In the genomic region with DNA sequence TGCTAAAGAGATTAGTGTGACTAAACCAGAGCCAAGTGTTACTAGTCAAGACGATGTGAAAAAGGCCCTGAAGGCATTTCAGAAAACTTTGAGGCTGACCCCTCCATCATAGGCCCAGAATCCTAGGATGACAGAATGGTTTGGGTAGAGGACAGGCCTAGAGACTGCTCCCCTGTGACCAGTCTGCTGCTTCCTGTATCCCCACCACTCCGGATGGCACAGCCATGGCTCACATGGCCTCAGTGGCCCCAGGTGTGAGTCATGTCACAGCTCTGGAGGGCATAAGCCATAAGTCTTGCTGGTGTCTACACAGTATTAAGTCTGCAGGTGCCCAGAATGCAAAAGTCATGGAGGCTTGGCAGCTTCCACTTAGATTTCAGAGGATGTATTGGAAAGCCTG, we compare ENCODE assay signal across 25 cellular contexts. TPM values are rescaled to one million over a fixed set of nuclear protein-coding genes. Genes with fewer than 3 reads are reported as not detected.
DNase-seq lines count a peak whose midpoint lies in the region; ATAC-seq and TF ChIP-seq lines count a peak whose summit lies in the region.
"Had no signal": no experiment of that assay in that cellular context is flagged by ENCODE, and none has a peak within 500 bp of the region (broad histone marks: within the 10 kb centered on the region; RNA-seq: fewer than 3 reads in every experiment).

No MANE protein-coding gene starts in this region.

- CTCF ChIA-PET in CD4-positive, alpha-beta memory T cell (lab: Charles Lee; ENCODE audit: partially characterized antibody), result no interaction called here
- CTCF ChIA-PET in activated CD8-positive, alpha-beta T cell treated with anti-CD3 and anti-CD28 coated beads, Interleukin-2, amount 10 ng/mL, durations not matched to agents 7 days and 5 days (lab: Charles Lee), result interaction anchor here (1.1 to 4.3 kb wide), 2 partner anchors 26 to 129 kb away, joined by 3 to 21 read pairs; no protein-coding TSS in a partner anchor
- CTCF ChIA-PET in SK-N-SH (lab: Yijun Ruan, JAX), result interaction anchor here (1.9 kb wide), 1 partner anchor 245 kb away, joined by 5 read pairs; no protein-coding TSS in a partner anchor

- no peak for TF ChIP-seq EP300 in SK-N-SH (IDR thresholded peaks at IDR 0.05; ENCODE audit: borderline replicate concordance in 1 of 2, low read depth in 1 of 2, low read length in 1 of 2)

- no peaks in the 10 kb centered on the region for H3K27me3 ChIP-seq in CD4-positive, CD25-positive, alpha-beta regulatory T cell (ENCODE audit: control insufficient read depth, insufficient read depth, low read length)
- no peaks in the 10 kb centered on the region for H3K27me3 ChIP-seq in CD4-positive, alpha-beta memory T cell (ENCODE audit: insufficient read depth, low read length)
- H3K27me3 ChIP-seq in SK-N-SH (ENCODE audit: insufficient read depth), result no peaks in the 10 kb centered on the region
- H3K27me3 ChIP-seq: adrenal gland, esophagus squamous epithelium, spleen, thyroid gland had no signal

- no peaks in the 10 kb centered on the region for H3K9me3 ChIP-seq in CD4-positive, CD25-positive, alpha-beta regulatory T cell (ENCODE audit: control insufficient read depth in 2 of 2, low read length in 2 of 2)
- H3K9me3 ChIP-seq in CD4-positive, alpha-beta memory T cell (ENCODE audit: control insufficient read depth in 1 of 2, low read length in 2 of 2), result no peaks in the 10 kb centered on the region
- H3K9me3 ChIP-seq in SK-N-SH, result no peaks in the 10 kb centered on the region
- H3K9me3 ChIP-seq: adrenal gland, esophagus squamous epithelium, spleen, thyroid gland had no signal

- H3K4me3 Mint-ChIP-seq in CD4-positive, CD25-positive, alpha-beta regulatory T cell, result no peak overlapping the region
- H3K4me3 Mint-ChIP-seq in CD4-positive, alpha-beta memory T cell, result no peak overlapping the region
- no peak overlapping the region for H3K4me3 Mint-ChIP-seq in activated CD8-positive, alpha-beta T cell treated with anti-CD3 and anti-CD28 coated beads, Interleukin-2, amount 10 ng/mL, durations not matched to agents 7 days and 5 days
- H3K4me3 Mint-ChIP-seq: IgD-negative memory B cell, neural crest cell had no signal

- no peaks in the 10 kb centered on the region for H3K9me3 Mint-ChIP-seq in CD4-positive, CD25-positive, alpha-beta regulatory T cell
- no peaks in the 10 kb centered on the region for H3K9me3 Mint-ChIP-seq in CD4-positive, alpha-beta memory T cell
- H3K9me3 Mint-ChIP-seq in activated CD8-positive, alpha-beta T cell treated with anti-CD3 and anti-CD28 coated beads, Interleukin-2, amount 10 ng/mL, durations not matched to agents 7 days and 5 days (ENCODE audit: insufficient read depth), result no peaks in the 10 kb centered on the region
- H3K9me3 Mint-ChIP-seq: IgD-negative memory B cell, neural crest cell had no signal

- peak overlapping the region in 2 of 3 donors; percentile 30 to 97 for H3K27ac Mint-ChIP-seq in CD4-positive, CD25-positive, alpha-beta regulatory T cell
- peak overlapping the region in 5 of 7 donors; percentile 20 to 93 (median 38) for H3K27ac Mint-ChIP-seq in CD4-positive, alpha-beta memory T cell
- peak overlapping the region; percentile 10 for H3K27ac Mint-ChIP-seq in activated CD8-positive, alpha-beta T cell treated with anti-CD3 and anti-CD28 coated beads, Interleukin-2, amount 10 ng/mL, durations not matched to agents 7 days and 5 days

- peaks cover 22 to 45% (median 30%) of the 10 kb centered on the region in 4 donors for H3K4me1 Mint-ChIP-seq in CD4-positive, CD25-positive, alpha-beta regulatory T cell
- H3K4me1 Mint-ChIP-seq in CD4-positive, alpha-beta memory T cell, result peaks cover 27 to 50% (median 34%) of the 10 kb centered on the region in 4 donors
- peaks cover 70% of the 10 kb centered on the region for H3K4me1 Mint-ChIP-seq in activated CD8-positive, alpha-beta T cell treated with anti-CD3 and anti-CD28 coated beads, Interleukin-2, amount 10 ng/mL, durations not matched to agents 7 days and 5 days (ENCODE audit: low read depth)
- H3K4me1 Mint-ChIP-seq: neural crest cell had no signal

- no peak for TF ChIP-seq CTCF in SK-N-SH (IDR thresholded peaks at IDR 0.05)

- no peaks in the 10 kb centered on the region for H3F3A ChIP-seq in SK-N-SH (replicated peaks; ENCODE audit: insufficient read depth)

- H3K4me3 ChIP-seq in CD4-positive, CD25-positive, alpha-beta regulatory T cell (ENCODE audit: low read depth, low read length), result no peak overlapping the region
- no peak overlapping the region for H3K4me3 ChIP-seq in CD4-positive, alpha-beta memory T cell (ENCODE audit: low read length in 2 of 2)
- H3K4me3 ChIP-seq in SK-N-SH (ENCODE audit: low read depth in 2 of 2, low read length in 1 of 2), result no peak overlapping the region
- H3K4me3 ChIP-seq: adrenal gland, esophagus squamous epithelium, spleen, thyroid gland had no signal

- H4K20me1 ChIP-seq in SK-N-SH (ENCODE audit: insufficient read depth), result no peaks in the 10 kb centered on the region

- H3K9ac ChIP-seq in SK-N-SH, result no peak overlapping the region

- H3K36me3 Mint-ChIP-seq in CD4-positive, CD25-positive, alpha-beta regulatory T cell, result peaks cover 9% of the 10 kb centered on the region
- peaks cover 16 to 23% of the 10 kb centered on the region in 2 donors for H3K36me3 Mint-ChIP-seq in CD4-positive, alpha-beta memory T cell
- peaks cover 58% of the 10 kb centered on the region for H3K36me3 Mint-ChIP-seq in activated CD8-positive, alpha-beta T cell treated with anti-CD3 and anti-CD28 coated beads, Interleukin-2, amount 10 ng/mL, durations not matched to agents 7 days and 5 days (ENCODE audit: low read depth)
- H3K36me3 Mint-ChIP-seq: IgD-negative memory B cell had no signal

- H3K27me3 Mint-ChIP-seq in CD4-positive, CD25-positive, alpha-beta regulatory T cell, result no peaks in the 10 kb centered on the region
- H3K27me3 Mint-ChIP-seq in CD4-positive, alpha-beta memory T cell, result no peaks in the 10 kb centered on the region
- no peaks in the 10 kb centered on the region for H3K27me3 Mint-ChIP-seq in activated CD8-positive, alpha-beta T cell treated with anti-CD3 and anti-CD28 coated beads, Interleukin-2, amount 10 ng/mL, durations not matched to agents 7 days and 5 days (ENCODE audit: low read depth)
- H3K27me3 Mint-ChIP-seq: IgD-negative memory B cell had no signal

- H3K4me1 ChIP-seq in CD4-positive, CD25-positive, alpha-beta regulatory T cell (ENCODE audit: control insufficient read depth, insufficient read depth, low read length, poor library complexity, severe bottlenecking), result peaks cover 57% of the 10 kb centered on the region
- H3K4me1 ChIP-seq in CD4-positive, alpha-beta memory T cell (ENCODE audit: insufficient read depth, low read length), result peaks cover 73% of the 10 kb centered on the region
- H3K4me1 ChIP-seq in SK-N-SH (ENCODE audit: control insufficient read depth in 1 of 2, insufficient read depth in 2 of 2, low read depth in 1 of 2, low read length in 1 of 2), result peaks cover 0 to under 1% of the 10 kb centered on the region in 2 experiments; a peak in 1 of 4 replicates

- no peak for ATAC-seq in CD4-positive, CD25-positive, alpha-beta regulatory T cell (ENCODE audit: low read depth in 2 of 2)
- ATAC-seq in activated CD8-positive, alpha-beta T cell treated with anti-CD3 and anti-CD28 coated beads, Interleukin-2, amount 10 ng/mL, durations not matched to agents 7 days and 5 days, result no peak
- ATAC-seq in HG03354 (IDR thresholded peaks at IDR 0.05; ENCODE audit: poor library complexity, severe bottlenecking, unreplicated experiment), result no peak

- no peak overlapping the region for H3K27ac ChIP-seq in CD4-positive, CD25-positive, alpha-beta regulatory T cell (ENCODE audit: insufficient read depth, low read length, poor library complexity, severe bottlenecking)
- H3K27ac ChIP-seq in CD4-positive, alpha-beta memory T cell (ENCODE audit: low read depth, low read length), result no peak overlapping the region
- no peak overlapping the region for H3K27ac ChIP-seq in SK-N-SH (ENCODE audit: low read depth in 2 of 2, low read length in 1 of 2)
- H3K27ac ChIP-seq: adrenal gland, C4-2B, esophagus squamous epithelium, thyroid gland had no signal

- POLR2A ChIA-PET in CD4-positive, alpha-beta memory T cell (lab: Charles Lee; ENCODE audit: partially characterized antibody), result interaction anchor here (9.9 kb wide), 1 partner anchor 14 kb away, joined by 155 read pairs; the partner anchor contains the start of gene STAT1
- POLR2A ChIA-PET in activated CD8-positive, alpha-beta T cell treated with anti-CD3 and anti-CD28 coated beads, Interleukin-2, amount 10 ng/mL, durations not matched to agents 7 days and 5 days (lab: Charles Lee), result interaction anchor here (5.1 to 8.7 kb wide), 2 partner anchors 14 to 20 kb away, joined by 37 to 295 read pairs; partner anchors contain the start of gene STAT1
- POLR2A ChIA-PET in SK-N-SH (lab: Yijun Ruan, JAX), result no interaction called here

- WGBS in SK-N-SH (ENCODE audit: low lambda C conversion rate), result 24% methylated on average over 2 of the region's 2 CpGs

- intact Hi-C loops in CD4-positive, alpha-beta memory T cell (cut with micrococcal nuclease), result no loop called here

- no peaks in the 10 kb centered on the region for H3K9me2 ChIP-seq in SK-N-SH

- H2AFZ ChIP-seq in SK-N-SH (ENCODE audit: low read depth), result no peak overlapping the region

- no peak for TF ChIP-seq RAD21 in SK-N-SH (IDR thresholded peaks at IDR 0.05; ENCODE audit: low read length)

- H3K4me2 ChIP-seq in SK-N-SH, result no peak overlapping the region

- H3K79me2 ChIP-seq in SK-N-SH (ENCODE audit: insufficient read depth), result no peaks in the 10 kb centered on the region

- DNase-seq in CD4-positive, CD25-positive, alpha-beta regulatory T cell, result no peak
- DNase-seq in CD4-positive, alpha-beta memory T cell, result no peak
- DNase-seq in activated CD8-positive, alpha-beta T cell treated with anti-CD3 and anti-CD28 coated beads, Interleukin-2, amount 10 ng/mL, durations not matched to agents 7 days and 5 days, result no peak
- DNase-seq in kidney tubule cell (ENCODE audit: low spot score), result peak; percentile 49
- no peak for DNase-seq in stimulated activated CD4-positive, alpha-beta T cell treated with anti-CD3 and anti-CD28 coated beads, Interleukin-12 subunit alpha, Interleukin-12 subunit beta, amount 100 ng/mL, for 4 hours
- DNase-seq in SK-N-SH, result no peak
- DNase-seq: activated CD4-positive, alpha-beta T cell treated with anti-CD3 and anti-CD28 coated beads, Interleukin-2, amount 50 U/mL, for 4 hours; adrenal gland; DMS 273 treated with DMSO at 0.1 percent for 48 hours; esophagus squamous epithelium; HCEC 1CT; hypothalamus; NCI-H1417; NCI-H2081; NCI-H774; right cardiac atrium; spleen; stimulated activated CD4-positive, alpha-beta T cell treated with anti-CD3 and anti-CD28 coated beads, Interleukin-4, amount 100 ng/mL, for 1 hour; stimulated activated naive CD4-positive, alpha-beta T cell; T1000; thyroid gland had no signal

- H3K36me3 ChIP-seq in CD4-positive, CD25-positive, alpha-beta regulatory T cell (ENCODE audit: control insufficient read depth, insufficient read depth, low read length), result peaks cover 2% of the 10 kb centered on the region
- peaks cover 6% of the 10 kb centered on the region for H3K36me3 ChIP-seq in CD4-positive, alpha-beta memory T cell (ENCODE audit: insufficient read depth, low read length)
- no peaks in the 10 kb centered on the region for H3K36me3 ChIP-seq in SK-N-SH (replicated peaks in 1 of 2; ENCODE audit: control insufficient read depth in 1 of 2, insufficient read depth in 2 of 2, low read length in 1 of 2)
- H3K36me3 ChIP-seq: adrenal gland, esophagus squamous epithelium, spleen, thyroid gland had no signal

RNA-seq across cellular contexts. Expression of gene STAT1, which starts 12.4 kb away (rescaled TPM):
- 262 TPM for total RNA-seq in CD4-positive, CD25-positive, alpha-beta regulatory T cell
- polyA plus RNA-seq in CD4-positive, CD25-positive, alpha-beta regulatory T cell, result 100 to 1,000 TPM; 198 to 331 (median 274) TPM
- total RNA-seq in CD4-positive, alpha-beta memory T cell, result 100 to 1,000 TPM; 130 TPM
- 100 to 1,000 TPM; 221 to 230 TPM for polyA plus RNA-seq in CD4-positive, alpha-beta memory T cell
- total RNA-seq in activated CD8-positive, alpha-beta T cell treated with anti-CD3 and anti-CD28 coated beads, Interleukin-2, amount 10 ng/mL, durations not matched to agents 7 days and 5 days, result 100 to 1,000 TPM; 472 to 473 TPM
- polyA plus RNA-seq in SK-N-SH (2012; rRNA removed), result 22.1 and 26.9 TPM in 2 replicates
- 25.8 and 27.2 TPM in 2 replicates for polyA plus RNA-seq in SK-N-SH (2012; cell fraction: cytosol; rRNA removed)
- polyA plus RNA-seq in SK-N-SH (2012; cell fraction: nucleus; rRNA removed), result 25.9 and 30.7 TPM in 2 replicates

Comparison
In these comparisons a context has a peak if more than half of its experiments do, and no peak if none do; other contexts are left out.
1. H3K27ac Mint-ChIP-seq: peak in every context shown above with its lines; median percentile 64 in CD4-positive, CD25-positive, alpha-beta regulatory T cell; 38 in CD4-positive, alpha-beta memory T cell; 10 in activated CD8-positive, alpha-beta T cell treated with anti-CD3 and anti-CD28 coated beads, Interleukin-2, amount 10 ng/mL, durations not matched to agents 7 days and 5 days.